Comparison of ENCODE assay signal across 1 cellular context in genomic region chr16:73315645-73316044, GRCh38.
TF ChIP-seq lines count a peak whose summit lies in the region.

No MANE protein-coding gene starts in this region.

TF ChIP-seq in GM12878, 131 proteins besides CTCF, POLR2A, EP300 and RAD21 (continued from another document):
- no peak for TF ChIP-seq ZBTB4 (CRISPR knock-in tag; IDR thresholded peaks at IDR 0.05)
- TF ChIP-seq EED (IDR thresholded peaks at IDR 0.05; ENCODE audit: low read depth): peak; percentile 80
- TF ChIP-seq, protein P1, sequence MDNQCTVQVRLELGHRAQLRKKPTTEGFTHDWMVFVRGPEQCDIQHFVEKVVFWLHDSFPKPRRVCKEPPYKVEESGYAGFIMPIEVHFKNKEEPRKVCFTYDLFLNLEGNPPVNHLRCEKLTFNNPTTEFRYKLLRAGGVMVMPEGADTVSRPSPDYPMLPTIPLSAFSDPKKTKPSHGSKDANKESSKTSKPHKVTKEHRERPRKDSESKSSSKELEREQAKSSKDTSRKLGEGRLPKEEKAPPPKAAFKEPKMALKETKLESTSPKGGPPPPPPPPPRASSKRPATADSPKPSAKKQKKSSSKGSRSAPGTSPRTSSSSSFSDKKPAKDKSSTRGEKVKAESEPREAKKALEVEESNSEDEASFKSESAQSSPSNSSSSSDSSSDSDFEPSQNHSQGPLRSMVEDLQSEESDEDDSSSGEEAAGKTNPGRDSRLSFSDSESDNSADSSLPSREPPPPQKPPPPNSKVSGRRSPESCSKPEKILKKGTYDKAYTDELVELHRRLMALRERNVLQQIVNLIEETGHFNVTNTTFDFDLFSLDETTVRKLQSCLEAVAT (IDR thresholded peaks at IDR 0.05): 0 out of 2 replicates have a peak, but pooled peaks have one; percentile 51
- no peak for TF ChIP-seq ZNF384 (IDR thresholded peaks at IDR 0.05; ENCODE audit: borderline replicate concordance, low read depth, low read length)
